ENCODE assay signal across 14 cellular contexts in genomic region chr14:102556098-102556677, GRCh38. TPM values are rescaled to one million over a fixed set of nuclear protein-coding genes. Genes with fewer than 3 reads are reported as not detected.
A peak's percentile ranks its signal among the peaks of the same experiment; 100 is the strongest.
DNase-seq lines count a peak whose midpoint lies in the region; ATAC-seq, FAIRE-seq and TF ChIP-seq lines count a peak whose summit lies in the region.
"Had no signal": no experiment of that assay in that cellular context is flagged by ENCODE, and none has a peak within 500 bp of the region (broad histone marks: within the 10 kb centered on the region; RNA-seq: fewer than 3 reads in every experiment).

No MANE protein-coding gene starts in this region.

- no CpG with 5 or more reads among the region's 14 CpGs for WGBS in mesendoderm (ENCODE audit: extremely low coverage, insufficient coverage, low lambda C conversion rate)

- ATAC-seq in T-helper 17 cell (no peak), naive B cell (ENCODE audit: low read depth in 2 of 2) (no peak)

- no peak overlapping the region for H3K4ac ChIP-seq in mesendoderm (ENCODE audit: low read depth, low read length)

- H3K18ac ChIP-seq in mesendoderm (ENCODE audit: low read length), result no peak overlapping the region

- H3K4me3 ChIP-seq in BLaER1 (peak overlapping the region; percentile 80), GM12864 (ENCODE audit: low read depth, low read length) (peak overlapping the region; percentile 76; the same call in 1 of the 2 replicates), mesendoderm (ENCODE audit: low read length) (no peak overlapping the region)

- no peak for FAIRE-seq in frontal cortex (lab: Jason Lieb, UNC)

- peak overlapping the region; percentile 99 for H3K4me2 ChIP-seq in BLaER1
- H3K4me2 ChIP-seq in mesendoderm (ENCODE audit: low read length), result no peak overlapping the region

- no peaks in the 10 kb centered on the region for H3K36me3 Mint-ChIP-seq in T-helper 17 cell (ENCODE audit: low read depth)
- no peaks in the 10 kb centered on the region for H3K36me3 Mint-ChIP-seq in naive B cell
- H3K36me3 Mint-ChIP-seq in glutamatergic neuron (ENCODE audit: unreplicated experiment), result peaks cover 5% of the 10 kb centered on the region
- H3K36me3 Mint-ChIP-seq: activated CD8-positive, alpha-beta memory T cell treated with anti-CD3 and anti-CD28 coated beads, Interleukin-2, amount 10 ng/mL, durations not matched to agents 7 days and 5 days had no signal

- H3K27me3 ChIP-seq in BLaER1 (no peaks in the 10 kb centered on the region), mesendoderm (ENCODE audit: insufficient read depth, low read length, poor library complexity) (no peaks in the 10 kb centered on the region)
- H3K27me3 ChIP-seq: SJSA1, thyroid gland had no signal

- no peak overlapping the region for H2BK15ac ChIP-seq in mesendoderm (replicated peaks; ENCODE audit: low read depth)

- no peaks in the 10 kb centered on the region for H4K20me1 ChIP-seq in BLaER1

- no peak overlapping the region for H2BK120ac ChIP-seq in mesendoderm (ENCODE audit: low read depth, low read length)

- H3K79me1 ChIP-seq in mesendoderm (ENCODE audit: low read length), result no peaks in the 10 kb centered on the region

- TF ChIP-seq CTCF in GM12864 (IDR thresholded peaks at IDR 0.05; ENCODE audit: low read depth, low read length, missing control alignments) (no peak), glutamatergic neuron (IDR thresholded peaks at IDR 0.05; ENCODE audit: partially characterized antibody, unreplicated experiment) (no peak)

- H2BK5ac ChIP-seq in mesendoderm (ENCODE audit: low read length), result no peak overlapping the region

- H3K36me3 ChIP-seq in BLaER1, result no peaks in the 10 kb centered on the region
- no peaks in the 10 kb centered on the region for H3K36me3 ChIP-seq in mesendoderm (ENCODE audit: control insufficient read depth, insufficient read depth, low read length)
- H3K36me3 ChIP-seq: neutrophil, SJSA1, thyroid gland had no signal

- H3K4me1 ChIP-seq in BLaER1, result peaks cover 98% of the 10 kb centered on the region
- H3K4me1 ChIP-seq in mesendoderm (ENCODE audit: control insufficient read depth, low read depth, low read length), result no peaks in the 10 kb centered on the region
- H3K4me1 ChIP-seq: thyroid gland had no signal

- H4K8ac ChIP-seq in mesendoderm (ENCODE audit: low read depth, low read length), result no peak overlapping the region

- no peak overlapping the region for H3K9ac ChIP-seq in BLaER1
- no peak overlapping the region for H3K9ac ChIP-seq in mesendoderm (ENCODE audit: low read length)

- H3K4me3 Mint-ChIP-seq in T-helper 17 cell (no peak overlapping the region), naive B cell (peak overlapping the region; percentile 12 to 93 (median 56)), glutamatergic neuron (ENCODE audit: unreplicated experiment) (no peak overlapping the region)

- no peak overlapping the region for H2AK5ac ChIP-seq in mesendoderm (ENCODE audit: low read length)

- H3K27ac ChIP-seq in BLaER1 (peak overlapping the region; percentile 99), mesendoderm (ENCODE audit: low read depth, low read length) (no peak overlapping the region)

- H3K23ac ChIP-seq in mesendoderm (ENCODE audit: low read length), result no peak overlapping the region

- H3K9me3 Mint-ChIP-seq in naive B cell (no peaks in the 10 kb centered on the region), glutamatergic neuron (ENCODE audit: unreplicated experiment) (no peaks in the 10 kb centered on the region)

- H3K9me3 ChIP-seq in BLaER1 (no peaks in the 10 kb centered on the region), T-helper 17 cell (ENCODE audit: control insufficient read depth, low read length, poor library complexity, severe bottlenecking) (no peaks in the 10 kb centered on the region)
- H3K9me3 ChIP-seq: mucosa of descending colon, neutrophil, SJSA1, thyroid gland had no signal

- no peak overlapping the region for H3K56ac ChIP-seq in mesendoderm (ENCODE audit: low read length)

- H3K79me2 ChIP-seq in mesendoderm (ENCODE audit: control insufficient read depth, insufficient read depth, low read length), result no peaks in the 10 kb centered on the region

- no peak for DNase-seq in GM12864 (ENCODE audit: low read depth)
- DNase-seq in T-helper 17 cell, result no peak
- no peak for DNase-seq in naive B cell
- DNase-seq in mesendoderm, result no peak
- DNase-seq in glutamatergic neuron, result no peak
- no peak for DNase-seq in frontal cortex (ENCODE audit: low spot score in 2 of 2)
- DNase-seq in HT-29 (ENCODE audit: low spot score), result no peak
- DNase-seq: NCI-H774 had no signal

- H4K5ac ChIP-seq in mesendoderm (ENCODE audit: low read length), result no peak overlapping the region

- H3K27ac Mint-ChIP-seq in T-helper 17 cell (peak overlapping the region; percentile 27), naive B cell (peak overlapping the region in 2 of 6 donors; percentile 38 to 86), glutamatergic neuron (ENCODE audit: unreplicated experiment) (no peak overlapping the region)

- H3K27me3 Mint-ChIP-seq in T-helper 17 cell (no peaks in the 10 kb centered on the region), naive B cell (no peaks in the 10 kb centered on the region), glutamatergic neuron (ENCODE audit: unreplicated experiment) (no peaks in the 10 kb centered on the region)
- H3K27me3 Mint-ChIP-seq: activated CD8-positive, alpha-beta memory T cell treated with anti-CD3 and anti-CD28 coated beads, Interleukin-2, amount 10 ng/mL, durations not matched to agents 7 days and 5 days had no signal

- H3K4me1 Mint-ChIP-seq in T-helper 17 cell (no peaks in the 10 kb centered on the region), naive B cell (peaks cover 6 to 17% (median 10%) of the 10 kb centered on the region in 3 donors), glutamatergic neuron (ENCODE audit: low read depth, unreplicated experiment) (no peaks in the 10 kb centered on the region)
- H3K4me1 Mint-ChIP-seq: activated CD8-positive, alpha-beta memory T cell treated with anti-CD3 and anti-CD28 coated beads, Interleukin-2, amount 10 ng/mL, durations not matched to agents 7 days and 5 days had no signal

RNA-seq across cellular contexts. Expression of gene RCOR1, which starts 36.3 kb away (rescaled TPM):
- total RNA-seq in T-helper 17 cell (10 to 100 TPM; 17.9 to 33.5 TPM), glutamatergic neuron (ENCODE audit: unreplicated experiment) (14.3 TPM), frontal cortex (7.3 TPM)
- 1 to 10 TPM in 5 of 6 donors, under 1 TPM in 1; 0.78 to 2.6 (median 1.6) TPM for polyA plus RNA-seq in naive B cell (ENCODE audit: low read depth in 6 of 6)
- 13.9 TPM for polyA plus RNA-seq in mesendoderm (2013, experiment 1 of 2)
- 14.4 TPM for polyA plus RNA-seq in mesendoderm (2013, experiment 2 of 2)
- total RNA-seq in HT-29 (2014; rRNA removed; shearing (Covaris generic)), result 5.2 and 5.7 TPM in 2 replicates

RNA-seq across cellular contexts. Expression of gene ANKRD9, which starts 46.6 kb away (rescaled TPM):
- total RNA-seq in T-helper 17 cell, result 10 to 100 TPM in 1 of 2 donors, 1 to 10 TPM in 1; 3.3 to 17.6 TPM
- polyA plus RNA-seq in naive B cell (ENCODE audit: low read depth in 6 of 6), result under 1 TPM in 5 of 6 donors, not detected in 1; 0.08 to 0.49 (median 0.17) TPM
- 7.0 TPM for polyA plus RNA-seq in mesendoderm (2013, experiment 1 of 2)
- polyA plus RNA-seq in mesendoderm (2013, experiment 2 of 2), result 6.6 TPM
- total RNA-seq in glutamatergic neuron (ENCODE audit: unreplicated experiment), result 3.5 TPM
- 3.7 TPM for total RNA-seq in frontal cortex
- total RNA-seq in HT-29 (2014; rRNA removed; shearing (Covaris generic)), result 40.8 and 44.0 TPM in 2 replicates

Comparison
In these comparisons a context has a peak if more than half of its experiments do, and no peak if none do; other contexts are left out.
1. H3K4me3 Mint-ChIP-seq: peak in naive B cell (8 of 8); none in T-helper 17 cell (single experiment) and glutamatergic neuron (single experiment).